Comparison of ENCODE assay signal across 9 cellular contexts in genomic region chr15:90915808-90916440, GRCh38. TPM values are rescaled to one million over a fixed set of nuclear protein-coding genes. Genes with fewer than 3 reads are reported as not detected.
DNase-seq lines count a peak whose midpoint lies in the region; ATAC-seq and TF ChIP-seq lines count a peak whose summit lies in the region.
"Had no signal": no experiment of that assay in that cellular context is flagged by ENCODE, and none has a peak within 500 bp of the region (broad histone marks: within the 10 kb centered on the region; RNA-seq: fewer than 3 reads in every experiment).

No MANE protein-coding gene starts in this region.

- peak overlapping the region; percentile 90 for H3K27ac ChIP-seq in HL-60 (replicated peaks)

- H3K4me3 Mint-ChIP-seq in naive B cell: peak overlapping the region in 4 of 8 donors; percentile 27 to 65 (median 53)

- ATAC-seq in naive B cell (ENCODE audit: low read depth in 2 of 2): peak; percentile 30 to 52
- ATAC-seq in HG02970 (IDR thresholded peaks at IDR 0.05; ENCODE audit: low FRiP score, unreplicated experiment): no peak

- no peaks in the 10 kb centered on the region for H3K9me3 Mint-ChIP-seq in naive B cell

- DNase-seq in HL-60 (ENCODE audit: low read depth in 1 of 2, low spot score in 1 of 2) (peak; percentile 97 to 98), choroid plexus epithelial cell (ENCODE audit: low read depth) (peak; percentile 80), naive B cell (no peak), GOT3 (lab: John Stamatoyannopoulos, UW) (no peak), DMS53 (lab: John Stamatoyannopoulos, UW) (no peak)
- DNase-seq: Calu3; NCI-H226; stimulated activated CD4-positive, alpha-beta T cell treated with anti-CD3 and anti-CD28 coated beads, Interleukin-4, amount 100 ng/mL, for 4 hours had no signal

- no peaks in the 10 kb centered on the region for H3K27me3 Mint-ChIP-seq in naive B cell

- H3K4me3 ChIP-seq in HL-60 (replicated peaks; ENCODE audit: insufficient read depth, low read length) (peak overlapping the region; percentile 52), choroid plexus epithelial cell (ENCODE audit: low read depth, low read length) (no peak overlapping the region)

- no peaks in the 10 kb centered on the region for H3K27me3 ChIP-seq in HL-60 (ENCODE audit: insufficient read depth, poor library complexity, severe bottlenecking)

- H3K27ac Mint-ChIP-seq in naive B cell: peak overlapping the region in 5 of 6 donors; percentile 70 to 80 (median 78)

- TF ChIP-seq CTCF in HL-60 (IDR thresholded peaks at IDR 0.05; ENCODE audit: insufficient read depth, low read length) (no peak), choroid plexus epithelial cell (conservative IDR thresholded peaks at IDR 0.05; ENCODE audit: low read depth, low read length) (no peak)

- H3K4me1 Mint-ChIP-seq in naive B cell: peaks cover 8 to 12% (median 9%) of the 10 kb centered on the region in 3 donors

- H3K36me3 Mint-ChIP-seq in naive B cell: peaks cover 19 to 35% of the 10 kb centered on the region in 2 donors

RNA-seq across cellular contexts. Expression of gene MAN2A2, which starts 12.8 kb away (rescaled TPM):
- polyA plus RNA-seq in naive B cell (ENCODE audit: low read depth in 6 of 6): 1 to 10 TPM; 1.4 to 8.9 (median 6.5) TPM

RNA-seq across cellular contexts. Expression of gene HDDC3, which starts 16.4 kb away (rescaled TPM):
- polyA plus RNA-seq in naive B cell (ENCODE audit: low read depth in 6 of 6): 10 to 100 TPM; 24.6 to 39.5 (median 35.0) TPM

RNA-seq across cellular contexts. Expression of gene UNC45A, which starts 19.2 kb away (rescaled TPM):
- 10 to 100 TPM; 54.9 to 76.1 (median 60.9) TPM for polyA plus RNA-seq in naive B cell (ENCODE audit: low read depth in 6 of 6)

RNA-seq across cellular contexts. Expression of gene FES, which starts 31.6 kb away (rescaled TPM):
- 10 to 100 TPM in 2 of 6 donors, 1 to 10 TPM in 4; 4.1 to 17.2 (median 7.9) TPM for polyA plus RNA-seq in naive B cell (ENCODE audit: low read depth in 6 of 6)

RNA-seq across cellular contexts. Expression of gene RCCD1, which starts 38.8 kb away (rescaled TPM):
- polyA plus RNA-seq in naive B cell (ENCODE audit: low read depth in 6 of 6): 1 to 10 TPM; 4.0 to 6.6 (median 5.2) TPM

Comparison
In these comparisons a context has a peak if more than half of its experiments do, and no peak if none do; other contexts are left out.
1. DNase-seq: peak in HL-60 (2 of 2) and choroid plexus epithelial cell (single experiment); none in naive B cell (single experiment), GOT3 (single experiment) and DMS53 (single experiment).